ENCODE assay signal across 8 cellular contexts in genomic region chr14:91418387-91419043, GRCh38. TPM values are rescaled to one million over a fixed set of nuclear protein-coding genes. Genes with fewer than 3 reads are reported as not detected.
DNase-seq lines count a peak whose midpoint lies in the region; ATAC-seq and TF ChIP-seq lines count a peak whose summit lies in the region.

No MANE protein-coding gene starts in this region.

- H3K9me3 ChIP-seq in T-helper 17 cell (ENCODE audit: control insufficient read depth, low read length, poor library complexity, severe bottlenecking): no peaks in the 10 kb centered on the region

- no peaks in the 10 kb centered on the region for H3K27me3 Mint-ChIP-seq in T-helper 17 cell

- H3K4me3 ChIP-seq in iPS-11a (ENCODE audit: low read depth, low read length) (peak overlapping the region; percentile 33), skeletal muscle cell (ENCODE audit: low read depth, low read length) (peak overlapping the region; percentile 33)

- peak; percentile 52 to 53 for DNase-seq in SHP77 (lab: John Stamatoyannopoulos, UW)
- DNase-seq in SHP77 treated with DMSO at 0.1 percent for 48 hours (lab: John Stamatoyannopoulos, UW): no peak
- peak; percentile 19 for DNase-seq in LHCN-M2 (ENCODE audit: low read depth)
- peak; percentile 70 to 86 (median 75) for DNase-seq in T-helper 17 cell
- DNase-seq in astrocyte of the hippocampus (ENCODE audit: low read depth, low spot score): peak; percentile 80
- no peak for DNase-seq in skeletal muscle cell (ENCODE audit: low read depth)

- peak overlapping the region; percentile 90 for H3K4me3 Mint-ChIP-seq in T-helper 17 cell

- H3K36me3 Mint-ChIP-seq in T-helper 17 cell (ENCODE audit: low read depth): peaks cover 9% of the 10 kb centered on the region

- ATAC-seq in T-helper 17 cell: peak; percentile 42
- no peak for ATAC-seq in GM18505 (IDR thresholded peaks at IDR 0.05; ENCODE audit: unreplicated experiment)

- H3K4me1 Mint-ChIP-seq in T-helper 17 cell: peaks cover 30% of the 10 kb centered on the region

- no peak for TF ChIP-seq POLR2A in GM18505 (IDR thresholded peaks at IDR 0.05; ENCODE audit: borderline replicate concordance, extremely low read depth, insufficient read depth, insufficient read length)

- H3K27ac Mint-ChIP-seq in T-helper 17 cell: peak overlapping the region; percentile 96

RNA-seq across cellular contexts. Expression of gene CCDC88C, which starts 0.9 kb away (rescaled TPM):
- total RNA-seq in LHCN-M2 (2014; rRNA removed): 0.06 TPM in 1 of 2 replicates, not detected in the other
- not detected for polyA plus RNA-seq in LHCN-M2 (2012)
- total RNA-seq in T-helper 17 cell: 100 to 1,000 TPM; 333 to 339 TPM

Comparison
In these comparisons a context has a peak if more than half of its experiments do, and no peak if none do; other contexts are left out.
1. DNase-seq: peak in SHP77 (2 of 2), LHCN-M2 (single experiment), T-helper 17 cell (3 of 3) and astrocyte of the hippocampus (single experiment); none in SHP77 treated with DMSO at 0.1 percent for 48 hours (single experiment) and skeletal muscle cell (single experiment).
2. RNA of gene CCDC88C, which starts 0.9 kb away (total RNA-seq): 333 to 339 TPM in T-helper 17 cell; 0.06 TPM in LHCN-M2; every median in the first group is over 100 times any median in the second.